18 cellular contexts compared by ENCODE assay signal in the genomic region with DNA sequence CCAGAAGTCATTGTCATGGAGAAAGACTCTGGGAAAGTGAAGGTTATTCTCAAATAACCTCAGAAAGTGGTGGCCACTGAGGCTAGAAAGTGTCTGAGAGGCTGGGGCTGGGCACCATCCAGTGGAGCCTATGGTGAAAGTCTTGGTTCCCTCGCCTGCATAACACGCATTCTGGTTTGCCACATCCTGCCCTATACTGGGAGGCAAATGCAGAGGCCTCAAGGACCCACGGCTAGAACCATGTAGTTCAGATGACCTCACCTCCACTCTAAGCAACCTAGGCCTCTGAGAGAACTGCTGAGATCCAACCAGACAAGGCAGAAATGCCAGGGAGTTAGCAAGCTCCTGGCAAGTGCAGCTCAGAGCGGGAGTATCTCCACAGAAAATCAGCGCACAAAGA. TPM values are rescaled to one million over a fixed set of nuclear protein-coding genes. Genes with fewer than 3 reads are reported as not detected.
DNase-seq lines count a peak whose midpoint lies in the region; ATAC-seq, FAIRE-seq and TF ChIP-seq lines count a peak whose summit lies in the region.
"Had no signal": no experiment of that assay in that cellular context is flagged by ENCODE, and none has a peak within 500 bp of the region (broad histone marks: within the 10 kb centered on the region; RNA-seq: fewer than 3 reads in every experiment).

No MANE protein-coding gene starts in this region.

- CTCF ChIA-PET in activated naive CD4-positive, alpha-beta T cell treated with anti-CD3 and anti-CD28 coated beads, Interleukin-2, amount 10 ng/mL, durations not matched to agents 7 days and 5 days (lab: Charles Lee): interaction anchor here (1.9 to 2.3 kb wide), 2 partner anchors 15 to 85 kb away, joined by 7 read pairs; no protein-coding TSS in a partner anchor

- TF ChIP-seq EP300 in gastroesophageal sphincter (IDR thresholded peaks at IDR 0.05): no peak

- no peaks in the 10 kb centered on the region for H3K9me3 Mint-ChIP-seq in activated naive CD4-positive, alpha-beta T cell treated with anti-CD3 and anti-CD28 coated beads, Interleukin-2, amount 10 ng/mL, durations not matched to agents 7 days and 5 days
- H3K9me3 Mint-ChIP-seq: naive thymus-derived CD8-positive, alpha-beta T cell had no signal

- H3K4me1 ChIP-seq in upper lobe of right lung (no peaks in the 10 kb centered on the region), gastroesophageal sphincter (no peaks in the 10 kb centered on the region)

- H3K9me3 ChIP-seq in upper lobe of right lung (no peaks in the 10 kb centered on the region), gastroesophageal sphincter (no peaks in the 10 kb centered on the region)

- peaks cover 10% of the 10 kb centered on the region for H3K4me1 Mint-ChIP-seq in activated naive CD4-positive, alpha-beta T cell treated with anti-CD3 and anti-CD28 coated beads, Interleukin-2, amount 10 ng/mL, durations not matched to agents 7 days and 5 days

- no peaks in the 10 kb centered on the region for H3K36me3 ChIP-seq in upper lobe of right lung
- no peaks in the 10 kb centered on the region for H3K36me3 ChIP-seq in gastroesophageal sphincter

- intact Hi-C loops in upper lobe of right lung (cut with DNase I): no loop called here

- no CpG with 5 or more reads among the region's 5 CpGs for WGBS in gastroesophageal sphincter (ENCODE audit: low coverage in 1 of 2), 2 donors

- TF ChIP-seq CTCF in upper lobe of right lung (IDR thresholded peaks at IDR 0.05) (no peak), gastroesophageal sphincter (IDR thresholded peaks at IDR 0.05) (no peak)

- no peak for TF ChIP-seq POLR2A in gastroesophageal sphincter (IDR thresholded peaks at IDR 0.05)

- ATAC-seq in upper lobe of right lung (peak; percentile 49), gastroesophageal sphincter (no peak)
- ATAC-seq: activated CD4-positive, alpha-beta T cell treated with anti-CD3 and anti-CD28 coated beads for 36 hours had no signal

- H3K27me3 Mint-ChIP-seq in activated naive CD4-positive, alpha-beta T cell treated with anti-CD3 and anti-CD28 coated beads, Interleukin-2, amount 10 ng/mL, durations not matched to agents 7 days and 5 days: peaks cover 11% of the 10 kb centered on the region
- H3K27me3 Mint-ChIP-seq: activated CD4-positive, alpha-beta T cell treated with anti-CD3 and anti-CD28 coated beads for 36 hours; naive thymus-derived CD8-positive, alpha-beta T cell had no signal

- H3K36me3 Mint-ChIP-seq in activated naive CD4-positive, alpha-beta T cell treated with anti-CD3 and anti-CD28 coated beads, Interleukin-2, amount 10 ng/mL, durations not matched to agents 7 days and 5 days: no peaks in the 10 kb centered on the region
- H3K36me3 Mint-ChIP-seq: naive thymus-derived CD8-positive, alpha-beta T cell had no signal

- H3K27ac ChIP-seq in upper lobe of right lung (no peak overlapping the region), gastroesophageal sphincter (no peak overlapping the region)
- H3K27ac ChIP-seq: coronary artery had no signal

- no peak for FAIRE-seq in urothelium cell line (lab: Jason Lieb, UNC)

- no peak overlapping the region for H3K4me3 ChIP-seq in upper lobe of right lung
- H3K4me3 ChIP-seq in gastroesophageal sphincter: no peak overlapping the region
- H3K4me3 ChIP-seq: coronary artery had no signal

- H3K4me3 Mint-ChIP-seq in activated naive CD4-positive, alpha-beta T cell treated with anti-CD3 and anti-CD28 coated beads, Interleukin-2, amount 10 ng/mL, durations not matched to agents 7 days and 5 days: no peak overlapping the region
- H3K4me3 Mint-ChIP-seq: activated CD4-positive, alpha-beta T cell treated with anti-CD3 and anti-CD28 coated beads for 36 hours; naive thymus-derived CD8-positive, alpha-beta T cell had no signal

- no peaks in the 10 kb centered on the region for H3K27me3 ChIP-seq in upper lobe of right lung
- no peaks in the 10 kb centered on the region for H3K27me3 ChIP-seq in gastroesophageal sphincter

- H3K27ac Mint-ChIP-seq in activated naive CD4-positive, alpha-beta T cell treated with anti-CD3 and anti-CD28 coated beads, Interleukin-2, amount 10 ng/mL, durations not matched to agents 7 days and 5 days: no peak overlapping the region
- H3K27ac Mint-ChIP-seq: activated CD4-positive, alpha-beta T cell treated with anti-CD3 and anti-CD28 coated beads for 36 hours; naive thymus-derived CD8-positive, alpha-beta T cell had no signal

- DNase-seq in activated naive CD4-positive, alpha-beta T cell treated with anti-CD3 and anti-CD28 coated beads, Interleukin-2, amount 10 ng/mL, durations not matched to agents 7 days and 5 days: peak; percentile 32
- no peak for DNase-seq in activated naive CD4-positive, alpha-beta T cell treated with anti-CD3 and anti-CD28 coated beads, Interleukin-2, amount 50 U/mL, for 16 hours
- DNase-seq in RPMI7951 (ENCODE audit: low read depth): peak; percentile 63
- peak; percentile 69 for DNase-seq in islet precursor cell
- no peak for DNase-seq in upper lobe of right lung
- DNase-seq in urothelium cell line (ENCODE audit: low spot score): no peak
- DNase-seq in amygdala (lab: John Stamatoyannopoulos, UW): no peak
- DNase-seq: activated CD4-positive, alpha-beta T cell treated with anti-CD3 and anti-CD28 coated beads for 36 hours; C1 segment of cervical spinal cord; hypothalamus; KBM-7; mesenchymal stem cell; naive thymus-derived CD8-positive, alpha-beta T cell; NCI-H2029; posterior cingulate gyrus; SW 1271 had no signal

RNA-seq across cellular contexts. Expression of gene ITGB6, which starts 5.1 kb away (rescaled TPM):
- 0.10 and 0.36 TPM in 2 replicates for total RNA-seq in RPMI7951 (2014; rRNA removed; shearing (Covaris generic))
- total RNA-seq in upper lobe of right lung (109 TPM), gastroesophageal sphincter (1 to 10 TPM in 1 of 4 donors, not detected in 3; 2.2 TPM)
- total RNA-seq: activated CD4-positive, alpha-beta T cell treated with anti-CD3 and anti-CD28 coated beads for 36 hours; naive thymus-derived CD8-positive, alpha-beta T cell had no signal

Comparison
In these comparisons a context has a peak if more than half of its experiments do, and no peak if none do; other contexts are left out.
1. DNase-seq: peak in activated naive CD4-positive, alpha-beta T cell treated with anti-CD3 and anti-CD28 coated beads, Interleukin-2, amount 10 ng/mL, durations not matched to agents 7 days and 5 days (single experiment), RPMI7951 (single experiment) and islet precursor cell (single experiment); none in activated naive CD4-positive, alpha-beta T cell treated with anti-CD3 and anti-CD28 coated beads, Interleukin-2, amount 50 U/mL, for 16 hours (single experiment), upper lobe of right lung (single experiment), urothelium cell line (single experiment) and amygdala (0 of 56).
2. RNA of gene ITGB6, which starts 5.1 kb away (total RNA-seq): 109 TPM in upper lobe of right lung (single experiment); 0.10 to 0.36 TPM in RPMI7951 and 2.2 TPM in gastroesophageal sphincter; every median in the first group is over 10 times any median in the second.